In genomic region chr12:3753549-3754284, GRCh38 we compare ENCODE assay signal across 1 cellular context.
TF ChIP-seq lines count a peak whose summit lies in the region.

No MANE protein-coding gene starts in this region.

TF ChIP-seq in SK-N-SH, 30 proteins besides CTCF, POLR2A, EP300 and RAD21 (continued from another document):
- TF ChIP-seq REST (IDR thresholded peaks at IDR 0.05; ENCODE audit: low read depth, low read length) (no peak), YY1 (IDR thresholded peaks at IDR 0.05; ENCODE audit: low read depth) (no peak), RCOR1 (IDR thresholded peaks at IDR 0.05; ENCODE audit: low read length) (no peak), USF2 (IDR thresholded peaks at IDR 0.05; ENCODE audit: borderline replicate concordance, low read depth, low read length) (no peak)
